In genomic region chr2:71995067-71995665, GRCh38 we compare ENCODE assay signal across 9 cellular contexts.
DNase-seq lines count a peak whose midpoint lies in the region; ATAC-seq and TF ChIP-seq lines count a peak whose summit lies in the region.
"Had no signal": no experiment of that assay in that cellular context is flagged by ENCODE, and none has a peak within 500 bp of the region (broad histone marks: within the 10 kb centered on the region; RNA-seq: fewer than 3 reads in every experiment).

No MANE protein-coding gene starts in this region.

- no peak overlapping the region for H3K4me3 ChIP-seq in LNCaP clone FGC (ENCODE audit: low read depth, low read length)
- no peak overlapping the region for H3K4me3 ChIP-seq in adrenal gland

- intact Hi-C loops in adrenal gland (cut with DNase I) = no loop called here

- no peak overlapping the region for H3K27ac ChIP-seq in adrenal gland

- no peaks in the 10 kb centered on the region for H3K4me1 ChIP-seq in adrenal gland (replicated peaks in 1 of 2)

- WGBS in adrenal gland, 4 donors = 68 to 77% (median 71%) methylated on average over 3 of the region's 3 CpGs

- TF ChIP-seq CTCF in LNCaP clone FGC (IDR thresholded peaks at IDR 0.05; ENCODE audit: control insufficient read depth, extremely low read depth, insufficient read depth) (peak; percentile 30; the same call in 1 of the 2 replicates), adrenal gland (IDR thresholded peaks at IDR 0.05) (peak in 5 of 6 experiments; percentile 34 to 49 (median 42))

- in situ Hi-C loops in Caki2 (cut with HindIII; ENCODE audit: low pct_unique_long_range_greater_than_20kb, low sequenced_read_pairs) = no loop called here

- H3K36me3 ChIP-seq in adrenal gland (replicated peaks in 1 of 2) = no peaks in the 10 kb centered on the region

- TF ChIP-seq POLR2A in adrenal gland (IDR thresholded peaks at IDR 0.05) = no peak

- DNase-seq in Caki2 (ENCODE audit: low read depth) = peak; percentile 47
- no peak for DNase-seq in LNCaP clone FGC (ENCODE audit: low read depth)
- no peak for DNase-seq in adrenal gland
- DNase-seq in lung microvascular endothelial cell (ENCODE audit: low read depth in 2 of 2) = peak; percentile 18 to 23
- no peak for DNase-seq in NCI-H187 (lab: John Stamatoyannopoulos, UW)
- no peak for DNase-seq in HuH-7.5 (ENCODE audit: low spot score)
- DNase-seq: KG1 had no signal

- no peaks in the 10 kb centered on the region for H3K27me3 ChIP-seq in adrenal gland

- no peaks in the 10 kb centered on the region for H3K9me3 ChIP-seq in adrenal gland (replicated peaks in 1 of 3)

- no peak for ATAC-seq in HG03108 (IDR thresholded peaks at IDR 0.05; ENCODE audit: unreplicated experiment)
- no peak for ATAC-seq in esophagus mucosa

Comparison
In these comparisons a context has a peak if more than half of its experiments do, and no peak if none do; other contexts are left out.
1. DNase-seq: peak in Caki2 (single experiment) and lung microvascular endothelial cell (2 of 2); none in LNCaP clone FGC (single experiment), adrenal gland (0 of 7), NCI-H187 (0 of 2) and HuH-7.5 (single experiment).